In the genomic region with DNA sequence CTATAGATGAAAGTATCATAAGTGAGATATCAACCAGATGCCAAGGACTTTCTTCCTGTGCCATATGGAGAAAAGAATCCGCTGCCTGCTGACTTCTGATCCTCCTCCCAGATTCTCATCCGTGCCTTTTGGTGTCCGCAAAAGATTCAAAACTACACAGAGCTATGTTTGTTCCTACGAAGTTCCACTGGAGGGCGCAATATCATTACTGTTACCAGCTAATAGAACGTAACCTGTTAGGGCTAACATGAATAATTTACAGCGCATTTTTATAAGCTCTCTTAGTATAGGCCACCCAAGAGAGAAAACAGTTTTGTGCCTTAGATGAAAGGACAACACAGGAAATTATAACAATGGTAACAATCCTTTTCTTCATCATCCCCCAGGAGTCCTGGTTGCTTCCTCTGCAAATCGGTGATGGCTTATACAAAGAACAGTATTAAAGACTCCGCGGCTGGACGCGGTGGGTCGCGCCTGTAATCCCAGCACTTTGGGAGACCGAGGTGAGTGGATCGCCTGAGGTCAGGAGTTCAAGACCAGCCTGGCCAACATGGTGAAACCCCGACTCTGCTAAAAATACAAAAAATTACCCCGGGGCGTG, we compare ENCODE assay signal across 8 cellular contexts. TPM values are rescaled to one million over a fixed set of nuclear protein-coding genes. Genes with fewer than 3 reads are reported as not detected.
A peak's percentile ranks its signal among the peaks of the same experiment; 100 is the strongest.
DNase-seq lines count a peak whose midpoint lies in the region; ATAC-seq, FAIRE-seq and TF ChIP-seq lines count a peak whose summit lies in the region.

No MANE protein-coding gene starts in this region.

- no peaks in the 10 kb centered on the region for H3K79me2 ChIP-seq in K562 (ENCODE audit: control insufficient read depth, insufficient read depth, low read length)

- no peak overlapping the region for H3K4me3 ChIP-seq in left ventricle myocardium inferior
- H3K4me3 ChIP-seq in K562 = no peak overlapping the region
- no peak overlapping the region for H3K4me3 ChIP-seq in sigmoid colon
- no peak overlapping the region for H3K4me3 ChIP-seq in prostate gland

- H3K9me3 ChIP-seq in left ventricle myocardium inferior (replicated peaks) = no peaks in the 10 kb centered on the region
- no peaks in the 10 kb centered on the region for H3K9me3 ChIP-seq in K562 (replicated peaks; ENCODE audit: control insufficient read depth, insufficient read depth, low read depth, low read length)
- H3K9me3 ChIP-seq in sigmoid colon = no peaks in the 10 kb centered on the region
- no peaks in the 10 kb centered on the region for H3K9me3 ChIP-seq in prostate gland

- H3K27ac ChIP-seq in left ventricle myocardium inferior (replicated peaks) (no peak overlapping the region), K562 (ENCODE audit: extremely low read depth, low read depth, low read length) (no peak overlapping the region), sigmoid colon (no peak overlapping the region), prostate gland (no peak overlapping the region)

- TF ChIP-seq RAD21 in K562 (CRISPR knock-in tag; conservative IDR thresholded peaks at IDR 0.05 in 1 of 2, IDR thresholded peaks at IDR 0.05 in 1 of 2) = peak; percentile 19 to 53; a peak in 2 of 4 replicates

- TF ChIP-seq CTCF in left ventricle myocardium inferior (IDR thresholded peaks at IDR 0.05; ENCODE audit: borderline replicate concordance) = peak; percentile 45
- peak; percentile 24 to 52 (median 43); a peak in 5 of 6 replicates for TF ChIP-seq CTCF in K562 (IDR thresholded peaks at IDR 0.05 in 2 of 3, conservative IDR thresholded peaks at IDR 0.05 in 1 of 3; ENCODE audit: insufficient read depth in 2 of 3, low read depth in 1 of 3, low read length in 3 of 3)
- TF ChIP-seq CTCF in sigmoid colon (IDR thresholded peaks at IDR 0.05) = peak in 1 of 4 experiments; percentile 27
- TF ChIP-seq CTCF in prostate gland (IDR thresholded peaks at IDR 0.05) = peak in 2 of 4 experiments; percentile 26 to 28

- in situ Hi-C loops in K562 (cut with MboI) = no loop called here

- WGBS in K562 (ENCODE audit: insufficient coverage, low coverage, missing lambda C conversion rate) = 8% methylated on average over 19 of the region's 19 CpGs
- 34 to 36% methylated on average over 19 of the region's 19 CpGs for WGBS in sigmoid colon, 2 donors
- WGBS in prostate gland = 24% methylated on average over 15 of the region's 19 CpGs

- H3K9me1 ChIP-seq in K562 (ENCODE audit: control insufficient read depth, insufficient read depth, low read length) = no peaks in the 10 kb centered on the region

- DNase-seq in left ventricle myocardium inferior (no peak), Right ventricle myocardium inferior (ENCODE audit: missing footprints) (no peak), NCI-H1417 treated with DMSO at 0.1 percent for 48 hours (lab: John Stamatoyannopoulos, UW) (peak; percentile 58), K562 (ENCODE audit: extremely low read depth in 1 of 4, low spot score in 3 of 4) (peak; percentile 7 to 26 (median 13)), medulla oblongata (ENCODE audit: extremely low spot score) (peak; percentile 43), sigmoid colon (no peak), prostate gland (ENCODE audit: low spot score) (no peak)

- no peak overlapping the region for H3K9ac ChIP-seq in K562 (ENCODE audit: insufficient read depth in 1 of 2, low read depth in 2 of 2, low read length in 2 of 2)

- H3K4me1 ChIP-seq in left ventricle myocardium inferior = no peaks in the 10 kb centered on the region
- H3K4me1 ChIP-seq in K562 (replicated peaks in 1 of 2; ENCODE audit: control insufficient read depth in 2 of 2, insufficient read depth in 2 of 2, low read length in 2 of 2) = no peaks in the 10 kb centered on the region
- no peaks in the 10 kb centered on the region for H3K4me1 ChIP-seq in sigmoid colon
- H3K4me1 ChIP-seq in prostate gland (replicated peaks) = no peaks in the 10 kb centered on the region

- BruUV-seq in K562 (replicated peaks; lab: Mats Ljungman, UMichigan) = no TSS peak

- POLR2A ChIA-PET in K562 (lab: Yijun Ruan, JAX) = interaction anchor here (0.6 kb wide), 1 partner anchor 65 kb away, joined by 3 read pairs; no protein-coding TSS in a partner anchor

- H4K20me1 ChIP-seq in K562 (replicated peaks; ENCODE audit: control insufficient read depth, insufficient read depth, low read length) = no peaks in the 10 kb centered on the region

- CTCF ChIA-PET in K562 (lab: Yijun Ruan, JAX; ENCODE audit: low intra/inter-chr PET ratio) = no interaction called here

- TF ChIP-seq POLR2A in K562 (conservative IDR thresholded peaks at IDR 0.05) (no peak), sigmoid colon (IDR thresholded peaks at IDR 0.05) (no peak), prostate gland (IDR thresholded peaks at IDR 0.05) (no peak)

- ATAC-seq in Right ventricle myocardium inferior (no peak), K562 (peak; percentile 71; the same call in 2 of the 3 replicates), GM18907 (IDR thresholded peaks at IDR 0.05; ENCODE audit: unreplicated experiment) (no peak)

- H2AFZ ChIP-seq in K562 (ENCODE audit: low read depth, low read length) = no peak overlapping the region

- no peak for TF ChIP-seq EP300 in K562 (IDR thresholded peaks at IDR 0.05; ENCODE audit: low read length)
- TF ChIP-seq EP300 in sigmoid colon (IDR thresholded peaks at IDR 0.05) = no peak

- no peak overlapping the region for H3K4me2 ChIP-seq in K562 (ENCODE audit: insufficient read depth, low read length)

- FAIRE-seq in K562 (lab: Jason Lieb, UNC) = no peak

- H3K27me3 ChIP-seq in left ventricle myocardium inferior (ENCODE audit: low read depth) = peaks cover 43% of the 10 kb centered on the region
- H3K27me3 ChIP-seq in K562 (ENCODE audit: control insufficient read depth in 2 of 2, insufficient read depth in 2 of 2, low read length in 2 of 2) = peaks cover 0 to 5% of the 10 kb centered on the region in 2 experiments; a peak in 1 of 5 replicates
- H3K27me3 ChIP-seq in sigmoid colon = peaks cover 0 to 2% (median 0%) of the 10 kb centered on the region in 3 donors
- no peaks in the 10 kb centered on the region for H3K27me3 ChIP-seq in prostate gland (replicated peaks; ENCODE audit: insufficient read depth)

- no peaks in the 10 kb centered on the region for H3K36me3 ChIP-seq in left ventricle myocardium inferior
- H3K36me3 ChIP-seq in K562 (ENCODE audit: control insufficient read depth, insufficient read depth, low read length) = no peaks in the 10 kb centered on the region
- H3K36me3 ChIP-seq in sigmoid colon = no peaks in the 10 kb centered on the region
- no peaks in the 10 kb centered on the region for H3K36me3 ChIP-seq in prostate gland

- intact Hi-C loops in left ventricle myocardium inferior (cut with micrococcal nuclease) = no loop called here
- intact Hi-C loops in Right ventricle myocardium inferior (cut with DNase I) = loop anchor here (5.0 kb wide), 1 partner anchor 221 kb away; no protein-coding TSS in a partner anchor
- intact Hi-C loops in K562 (cut with micrococcal nuclease) = no loop called here
- intact Hi-C loops in sigmoid colon (cut with DNase I) = no loop called here
- intact Hi-C loops in prostate gland (cut with DNase I) = no loop called here

TF ChIP-seq in K562, 482 proteins besides CTCF, POLR2A, EP300 and RAD21:
- no peak for TF ChIP-seq ZBTB17 (CRISPR knock-in tag; IDR thresholded peaks at IDR 0.05)
- 0 out of 2 replicates have a peak, but pooled peaks have one; percentile 11 for TF ChIP-seq SMC3 (conservative IDR thresholded peaks at IDR 0.05; ENCODE audit: insufficient read depth, low read depth, low read length)

RNA-seq across cellular contexts. Expression of gene CENPVL3, which starts 22.8 kb away (rescaled TPM):
- total RNA-seq in left ventricle myocardium inferior (not detected), Right ventricle myocardium inferior (not detected), K562 (2014; rRNA removed) (not detected in 2 replicates), K562 (2014; rRNA removed; fragmentation: Illumina TruSeq; extraction: Trizol) (not detected in 2 replicates), K562 (2015; rRNA removed; fragmentation: Illumina TruSeq; extraction: Trizol) (not detected in 2 replicates), K562 (2021) (not detected in 2 replicates), sigmoid colon (under 1 TPM in 1 of 4 donors, not detected in 3; 0.36 TPM), prostate gland (10 to 100 TPM in 1 of 2 donors, not detected in 1; 27.3 TPM)
- total RNA-seq in K562 (2011; cell fraction: chromatin; rRNA removed; ENCODE audit: low replicate concordance) = not detected in 2 replicates
- total RNA-seq in K562 (2011; cell fraction: nucleolus; rRNA removed) = not detected in 2 replicates
- total RNA-seq in K562 (2011; cell fraction: nucleoplasm; rRNA removed) = not detected in 2 replicates
- polyA plus RNA-seq in K562 (2011; rRNA removed) (not detected in 2 replicates), K562 (2014; fragmentation: Illumina TruSeq; extraction: Trizol) (not detected in 2 replicates), K562 (2014; fragmentation: Nextera tagmentation; extraction: Ambion mirVana) (not detected), K562 (2014; rRNA removed) (not detected in 2 replicates), sigmoid colon (not detected)
- not detected in 2 replicates for polyA plus RNA-seq in K562 (2011; cell fraction: cytosol; rRNA removed)
- not detected in 2 replicates for polyA plus RNA-seq in K562 (2011; cell fraction: nucleus; rRNA removed)
- polyA plus RNA-seq in K562 (2012) = not detected in 2 replicates
- not detected in 2 replicates for polyA minus RNA-seq in K562 (2011; rRNA and poly(A)+ RNA removed)
- polyA minus RNA-seq in K562 (2011; cell fraction: cytosol; rRNA and poly(A)+ RNA removed) = not detected in 2 replicates
- not detected in 2 replicates for polyA minus RNA-seq in K562 (2011; cell fraction: nucleus; rRNA and poly(A)+ RNA removed)

RNA-seq across cellular contexts. Expression of gene CENPVL2, which starts 41.1 kb away (rescaled TPM):
- total RNA-seq in left ventricle myocardium inferior = not detected
- total RNA-seq in Right ventricle myocardium inferior = not detected
- not detected in 2 replicates for total RNA-seq in K562 (2011; cell fraction: chromatin; rRNA removed; ENCODE audit: low replicate concordance)
- not detected in 2 replicates for total RNA-seq in K562 (2011; cell fraction: nucleolus; rRNA removed)
- not detected in 2 replicates for total RNA-seq in K562 (2011; cell fraction: nucleoplasm; rRNA removed)
- total RNA-seq in K562 (2014; rRNA removed) = not detected in 2 replicates
- not detected in 2 replicates for total RNA-seq in K562 (2014; rRNA removed; fragmentation: Illumina TruSeq; extraction: Trizol)
- not detected in 2 replicates for total RNA-seq in K562 (2015; rRNA removed; fragmentation: Illumina TruSeq; extraction: Trizol)
- total RNA-seq in K562 (2021) = not detected in 2 replicates
- polyA plus RNA-seq in K562 (2011; rRNA removed) = not detected in 2 replicates
- not detected in 2 replicates for polyA plus RNA-seq in K562 (2011; cell fraction: cytosol; rRNA removed)
- not detected in 2 replicates for polyA plus RNA-seq in K562 (2011; cell fraction: nucleus; rRNA removed)
- not detected in 2 replicates for polyA plus RNA-seq in K562 (2012)
- polyA plus RNA-seq in K562 (2014; fragmentation: Illumina TruSeq; extraction: Trizol) = not detected in 2 replicates
- polyA plus RNA-seq in K562 (2014; fragmentation: Nextera tagmentation; extraction: Ambion mirVana) = not detected
- polyA plus RNA-seq in K562 (2014; rRNA removed) = not detected in 2 replicates
- not detected in 2 replicates for polyA minus RNA-seq in K562 (2011; rRNA and poly(A)+ RNA removed)
- polyA minus RNA-seq in K562 (2011; cell fraction: cytosol; rRNA and poly(A)+ RNA removed) = not detected in 2 replicates
- not detected in 2 replicates for polyA minus RNA-seq in K562 (2011; cell fraction: nucleus; rRNA and poly(A)+ RNA removed)
- total RNA-seq in sigmoid colon = not detected
- not detected for polyA plus RNA-seq in sigmoid colon
- total RNA-seq in prostate gland = 1 to 10 TPM in 1 of 2 donors, not detected in 1; 3.0 TPM

Comparison
In these comparisons a context has a peak if more than half of its experiments do, and no peak if none do; other contexts are left out.
1. DNase-seq: peak in NCI-H1417 treated with DMSO at 0.1 percent for 48 hours (single experiment), K562 (4 of 4) and medulla oblongata (single experiment); none in left ventricle myocardium inferior (single experiment), Right ventricle myocardium inferior (single experiment), sigmoid colon (single experiment) and prostate gland (single experiment).